In genomic region chrX:52933976-52934703, GRCh38 we compare ENCODE assay signal across 8 cellular contexts. TPM values are rescaled to one million over a fixed set of nuclear protein-coding genes. Genes with fewer than 3 reads are reported as not detected.
DNase-seq lines count a peak whose midpoint lies in the region; ATAC-seq lines count a peak whose summit lies in the region.

No MANE protein-coding gene starts in this region.

- peak; percentile 16 for ATAC-seq in HG03103 (IDR thresholded peaks at IDR 0.05; ENCODE audit: low read depth, unreplicated experiment)
- no peak for ATAC-seq in activated CD8-positive, alpha-beta T cell treated with anti-CD3 and anti-CD28 coated beads, Interleukin-2, amount 10 ng/mL, durations not matched to agents 7 days and 5 days

- H3K4me3 Mint-ChIP-seq in activated CD8-positive, alpha-beta T cell treated with anti-CD3 and anti-CD28 coated beads, Interleukin-2, amount 10 ng/mL, durations not matched to agents 7 days and 5 days: peak overlapping the region; percentile 84

- H3K27me3 ChIP-seq in stomach smooth muscle (ENCODE audit: control insufficient read depth in 1 of 2, insufficient read depth in 2 of 2, low read length in 2 of 2): no peaks in the 10 kb centered on the region

- no peaks in the 10 kb centered on the region for H3K9me3 ChIP-seq in iPS-18c (ENCODE audit: control insufficient read depth, insufficient read depth, low read length)
- no peaks in the 10 kb centered on the region for H3K9me3 ChIP-seq in stomach smooth muscle (ENCODE audit: control insufficient read depth in 2 of 2, low read length in 2 of 2)

- DNase-seq in DMS153 treated with DMSO at 0.1 percent for 48 hours (lab: John Stamatoyannopoulos, UW; ENCODE audit: unreplicated experiment) (peak; percentile 11), DMS153 (lab: John Stamatoyannopoulos, UW) (no peak), NCI-H524 treated with DMSO at 0.1 percent for 48 hours (lab: John Stamatoyannopoulos, UW) (no peak), ecto neural progenitor cell (ENCODE audit: low spot score) (no peak)
- DNase-seq in activated CD8-positive, alpha-beta T cell treated with anti-CD3 and anti-CD28 coated beads, Interleukin-2, amount 10 ng/mL, durations not matched to agents 7 days and 5 days: no peak

- peak overlapping the region; percentile 95 for H3K27ac ChIP-seq in stomach smooth muscle (ENCODE audit: low read length)

- no peaks in the 10 kb centered on the region for H3K9me3 Mint-ChIP-seq in activated CD8-positive, alpha-beta T cell treated with anti-CD3 and anti-CD28 coated beads, Interleukin-2, amount 10 ng/mL, durations not matched to agents 7 days and 5 days (ENCODE audit: insufficient read depth)

- H3K27ac Mint-ChIP-seq in activated CD8-positive, alpha-beta T cell treated with anti-CD3 and anti-CD28 coated beads, Interleukin-2, amount 10 ng/mL, durations not matched to agents 7 days and 5 days: peak overlapping the region; percentile 96

- H3K4me1 ChIP-seq in stomach smooth muscle (ENCODE audit: control insufficient read depth, insufficient read depth, low read length): peaks cover 8% of the 10 kb centered on the region

- CTCF ChIA-PET in activated CD8-positive, alpha-beta T cell treated with anti-CD3 and anti-CD28 coated beads, Interleukin-2, amount 10 ng/mL, durations not matched to agents 7 days and 5 days (lab: Charles Lee): no interaction called here

- H3K27me3 Mint-ChIP-seq in activated CD8-positive, alpha-beta T cell treated with anti-CD3 and anti-CD28 coated beads, Interleukin-2, amount 10 ng/mL, durations not matched to agents 7 days and 5 days (ENCODE audit: low read depth): peaks cover 4% of the 10 kb centered on the region

- peak overlapping the region; percentile 37; the same call in 1 of the 2 replicates for H3K4me3 ChIP-seq in iPS-18c (ENCODE audit: insufficient read depth, low read depth, low read length)
- H3K4me3 ChIP-seq in stomach smooth muscle (ENCODE audit: low read length in 2 of 2): peak overlapping the region; percentile 78 to 96

- H3K36me3 Mint-ChIP-seq in activated CD8-positive, alpha-beta T cell treated with anti-CD3 and anti-CD28 coated beads, Interleukin-2, amount 10 ng/mL, durations not matched to agents 7 days and 5 days (ENCODE audit: low read depth): no peaks in the 10 kb centered on the region

- POLR2A ChIA-PET in activated CD8-positive, alpha-beta T cell treated with anti-CD3 and anti-CD28 coated beads, Interleukin-2, amount 10 ng/mL, durations not matched to agents 7 days and 5 days (lab: Charles Lee): no interaction called here

- H3K9ac ChIP-seq in stomach smooth muscle (ENCODE audit: low read length in 2 of 2): peak overlapping the region; percentile 69 to 93

- no peaks in the 10 kb centered on the region for H3K36me3 ChIP-seq in stomach smooth muscle (ENCODE audit: control insufficient read depth in 2 of 2, insufficient read depth in 2 of 2, low read length in 2 of 2)

- H3K4me1 Mint-ChIP-seq in activated CD8-positive, alpha-beta T cell treated with anti-CD3 and anti-CD28 coated beads, Interleukin-2, amount 10 ng/mL, durations not matched to agents 7 days and 5 days (ENCODE audit: low read depth): peaks cover 10% of the 10 kb centered on the region

RNA-seq across cellular contexts. Expression of gene FAM156A, which starts 24.2 kb away (rescaled TPM):
- 10 to 100 TPM; 19.3 to 19.7 TPM for total RNA-seq in activated CD8-positive, alpha-beta T cell treated with anti-CD3 and anti-CD28 coated beads, Interleukin-2, amount 10 ng/mL, durations not matched to agents 7 days and 5 days

RNA-seq across cellular contexts. Expression of gene FAM156B, which starts 37.0 kb away (rescaled TPM):
- total RNA-seq in activated CD8-positive, alpha-beta T cell treated with anti-CD3 and anti-CD28 coated beads, Interleukin-2, amount 10 ng/mL, durations not matched to agents 7 days and 5 days: 10 to 100 TPM; 15.4 to 16.3 TPM
